8 cellular contexts compared by ENCODE assay signal in the genomic region with DNA sequence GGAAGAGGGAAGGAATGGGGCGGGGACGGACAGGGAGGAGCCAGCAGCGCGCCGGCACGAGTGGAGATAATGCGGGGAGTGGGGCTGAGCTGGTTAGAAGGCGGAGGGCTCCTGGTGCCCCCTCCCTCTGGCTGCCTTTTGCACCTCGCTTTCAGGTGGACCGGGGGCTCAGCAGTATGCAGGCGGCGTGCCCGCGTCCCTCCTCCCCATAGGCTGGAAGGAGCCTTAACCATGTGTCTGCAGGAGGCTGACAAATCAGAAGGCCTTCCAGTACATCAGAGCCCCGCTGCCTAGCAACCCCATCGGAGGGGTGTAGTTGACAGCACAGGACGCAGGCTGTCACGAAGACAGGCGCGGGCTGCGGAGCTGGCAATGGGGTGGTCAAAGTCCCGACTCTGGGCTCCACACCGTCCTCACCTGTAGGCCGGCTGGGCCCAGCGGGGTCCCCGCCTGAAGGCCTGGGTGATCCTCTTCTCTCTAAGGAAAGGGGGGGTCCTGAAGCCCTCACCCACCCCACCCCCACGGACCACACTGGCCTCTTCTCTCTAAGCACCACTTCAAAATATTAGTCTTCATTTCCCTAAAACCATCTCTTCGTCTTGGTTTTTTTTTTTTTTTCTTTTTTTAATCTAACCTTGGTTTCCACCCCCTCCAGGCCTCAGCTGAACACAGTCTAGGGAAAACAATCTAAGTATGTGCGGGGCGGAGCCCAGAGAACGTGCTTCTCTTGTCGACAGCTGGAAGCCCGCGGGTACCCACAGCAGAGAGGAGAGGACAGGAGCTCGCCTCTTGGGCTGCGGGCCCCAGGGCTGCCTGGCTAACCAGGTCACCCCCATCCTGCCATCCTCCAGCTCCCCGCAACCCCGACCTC. TPM values are rescaled to one million over a fixed set of nuclear protein-coding genes. Genes with fewer than 3 reads are reported as not detected.
DNase-seq lines count a peak whose midpoint lies in the region; ATAC-seq, FAIRE-seq and TF ChIP-seq lines count a peak whose summit lies in the region.

No MANE protein-coding gene starts in this region.

- H3K9me3 ChIP-seq in DOHH2 (ENCODE audit: control insufficient read depth, insufficient read depth, low read length) (no peaks in the 10 kb centered on the region), SJCRH30 (replicated peaks) (no peaks in the 10 kb centered on the region)

- peak overlapping the region; percentile 80 for H3K27ac ChIP-seq in DOHH2 (ENCODE audit: low read depth, low read length)
- H3K27ac ChIP-seq in SJCRH30, result peak overlapping the region; percentile 32; the same call in 1 of the 2 replicates

- H3K27me3 ChIP-seq in DOHH2 (ENCODE audit: control insufficient read depth, low read length) (no peaks in the 10 kb centered on the region), SJCRH30 (no peaks in the 10 kb centered on the region)

- TF ChIP-seq CTCF in DOHH2 (IDR thresholded peaks at IDR 0.05; ENCODE audit: low read depth, low read length, poor library complexity, severe bottlenecking) (no peak), osteocyte (IDR thresholded peaks at IDR 0.05) (no peak)

- H3K9me3 Mint-ChIP-seq in activated naive CD8-positive, alpha-beta T cell treated with anti-CD3 and anti-CD28 coated beads for 36 hours, result no peaks in the 10 kb centered on the region
- no peaks in the 10 kb centered on the region for H3K9me3 Mint-ChIP-seq in osteocyte (ENCODE audit: unreplicated experiment)

- intact Hi-C loops in head of caudate nucleus (cut with DNase I), result loop anchor here (5.0 kb wide), 1 partner anchor 34 kb away; no protein-coding TSS in a partner anchor

- peaks cover 52% of the 10 kb centered on the region for H3K4me1 ChIP-seq in DOHH2 (ENCODE audit: control insufficient read depth, low read length)
- peaks cover 6% of the 10 kb centered on the region; the same call in 1 of the 2 replicates for H3K4me1 ChIP-seq in SJCRH30

- peak; percentile 55 for ATAC-seq in GM21576 (IDR thresholded peaks at IDR 0.05; ENCODE audit: unreplicated experiment)

- peak; percentile 55 for DNase-seq in Jurkat, Clone E6-1 (ENCODE audit: low read depth, low spot score)
- DNase-seq in SJCRH30 (peak; percentile 78 to 80), head of caudate nucleus (peak; percentile 75 to 98 (median 89)), osteocyte (ENCODE audit: extremely low spot score, unreplicated experiment) (peak; percentile 91), urothelium cell line (ENCODE audit: low spot score) (peak; percentile 52)
- peak; percentile 84 for DNase-seq in activated naive CD8-positive, alpha-beta T cell treated with anti-CD3 and anti-CD28 coated beads for 36 hours

- peak overlapping the region; percentile 71 for H3K4me3 Mint-ChIP-seq in activated naive CD8-positive, alpha-beta T cell treated with anti-CD3 and anti-CD28 coated beads for 36 hours
- peak overlapping the region; percentile 70 for H3K4me3 Mint-ChIP-seq in osteocyte (ENCODE audit: unreplicated experiment)

- no peak for FAIRE-seq in urothelium cell line (lab: Jason Lieb, UNC)

- peak overlapping the region; percentile 87 for H3K27ac Mint-ChIP-seq in activated naive CD8-positive, alpha-beta T cell treated with anti-CD3 and anti-CD28 coated beads for 36 hours
- peak overlapping the region; percentile 86 for H3K27ac Mint-ChIP-seq in osteocyte (ENCODE audit: unreplicated experiment)

- peaks cover 10% of the 10 kb centered on the region for H3K36me3 Mint-ChIP-seq in activated naive CD8-positive, alpha-beta T cell treated with anti-CD3 and anti-CD28 coated beads for 36 hours
- H3K36me3 Mint-ChIP-seq in osteocyte (ENCODE audit: unreplicated experiment), result peaks cover 5% of the 10 kb centered on the region

- H4K20me1 ChIP-seq in DOHH2 (ENCODE audit: control insufficient read depth, insufficient read depth, low read depth, low read length), result no peaks in the 10 kb centered on the region

- peaks cover 52% of the 10 kb centered on the region for H3K4me1 Mint-ChIP-seq in activated naive CD8-positive, alpha-beta T cell treated with anti-CD3 and anti-CD28 coated beads for 36 hours
- peaks cover 24% of the 10 kb centered on the region for H3K4me1 Mint-ChIP-seq in osteocyte (ENCODE audit: unreplicated experiment)

- H3K79me2 ChIP-seq in DOHH2 (ENCODE audit: control insufficient read depth, low read length), result peaks cover 17% of the 10 kb centered on the region

- H3K36me3 ChIP-seq in DOHH2 (ENCODE audit: control insufficient read depth, low read length) (peaks cover 29% of the 10 kb centered on the region), SJCRH30 (peaks cover 6% of the 10 kb centered on the region)

- H3K4me2 ChIP-seq in DOHH2 (ENCODE audit: low read length), result peak overlapping the region; percentile 88

- H3K4me3 ChIP-seq in DOHH2 (ENCODE audit: low read length), result peak overlapping the region; percentile 73
- H3K4me3 ChIP-seq in Jurkat, Clone E6-1 (ENCODE audit: low read length), result peak overlapping the region; percentile 49
- peak overlapping the region; percentile 60 for H3K4me3 ChIP-seq in SJCRH30

- peaks cover 26% of the 10 kb centered on the region for H3F3A ChIP-seq in DOHH2 (ENCODE audit: control insufficient read depth, insufficient read depth)

- H3K27me3 Mint-ChIP-seq in activated naive CD8-positive, alpha-beta T cell treated with anti-CD3 and anti-CD28 coated beads for 36 hours, result no peaks in the 10 kb centered on the region
- H3K27me3 Mint-ChIP-seq in osteocyte (ENCODE audit: unreplicated experiment), result no peaks in the 10 kb centered on the region

- H3K9me2 ChIP-seq in DOHH2 (replicated peaks; ENCODE audit: control insufficient read depth, low read length), result no peaks in the 10 kb centered on the region

RNA-seq across cellular contexts. Expression of gene KDM2B, which starts 44.5 kb away (rescaled TPM):
- 54.3 TPM for polyA plus RNA-seq in Jurkat, Clone E6-1 (2012; ENCODE audit: insufficient read depth, insufficient read length)
- total RNA-seq in SJCRH30 (2014; rRNA removed; shearing (Covaris generic)), result 44.0 and 48.4 TPM in 2 replicates
- 10 to 100 TPM; 55.3 to 57.3 TPM for total RNA-seq in activated naive CD8-positive, alpha-beta T cell treated with anti-CD3 and anti-CD28 coated beads for 36 hours
- total RNA-seq in osteocyte, result 30.8 and 31.9 TPM in 2 replicates

Comparison
In these comparisons a context has a peak if more than half of its experiments do, and no peak if none do; other contexts are left out.
1. Peak in every context shown above with its lines: DNase-seq, ATAC-seq, H3K4me3 ChIP-seq and H3K27ac ChIP-seq.